17 cellular contexts compared by ENCODE assay signal in the genomic region with DNA sequence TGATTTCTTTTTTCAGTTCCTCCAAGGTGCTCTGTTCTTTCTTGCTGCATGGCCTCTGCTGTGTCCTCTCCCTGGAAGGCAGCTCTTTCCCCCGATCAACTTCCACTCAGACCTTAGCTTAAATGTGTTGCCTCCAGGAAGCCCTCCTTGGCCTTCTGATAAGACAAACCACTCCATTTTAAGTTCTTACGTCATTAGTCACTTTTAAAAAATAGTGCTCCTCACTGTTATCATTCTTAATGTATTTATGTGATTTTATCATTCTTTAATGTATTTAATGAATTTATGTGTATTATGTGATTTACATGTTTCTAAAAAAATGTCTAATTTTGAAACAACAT. TPM values are rescaled to one million over a fixed set of nuclear protein-coding genes. Genes with fewer than 3 reads are reported as not detected.
A peak's percentile ranks its signal among the peaks of the same experiment; 100 is the strongest.
DNase-seq lines count a peak whose midpoint lies in the region; TF ChIP-seq lines count a peak whose summit lies in the region.
"Had no signal": no experiment of that assay in that cellular context is flagged by ENCODE, and none has a peak within 500 bp of the region (broad histone marks: within the 10 kb centered on the region; RNA-seq: fewer than 3 reads in every experiment).

No MANE protein-coding gene starts in this region.

- no peaks in the 10 kb centered on the region for H3K27me3 Mint-ChIP-seq in mesothelial cell of epicardium (ENCODE audit: low read depth)

- H3K4me1 Mint-ChIP-seq in mesothelial cell of epicardium, result peaks cover 34% of the 10 kb centered on the region

- 58 to 71% methylated on average over 2 of the region's 2 CpGs for WGBS in testis, 2 donors

- no peak overlapping the region for H3K4me3 ChIP-seq in testis
- H3K4me3 ChIP-seq: HAP-1 had no signal

- H3K27me3 ChIP-seq in testis, result no peaks in the 10 kb centered on the region

- no peaks in the 10 kb centered on the region for H3K9me3 ChIP-seq in testis
- H3K9me3 ChIP-seq: HAP-1 had no signal

- H3K36me3 ChIP-seq in testis (ENCODE audit: low read depth, missing control alignments), result no peaks in the 10 kb centered on the region
- H3K36me3 ChIP-seq: HAP-1 had no signal

- H3K27ac Mint-ChIP-seq in mesothelial cell of epicardium, result peak overlapping the region; percentile 28
- H3K27ac Mint-ChIP-seq: activated naive CD4-positive, alpha-beta T cell treated with anti-CD3 and anti-CD28 coated beads, Interleukin-2, amount 50 U/mL, for 72 hours; WTC11 had no signal

- intact Hi-C loops in testis (cut with DNase I; ENCODE audit: low total_unique reads) (no loop called here), head of caudate nucleus (cut with DNase I) (no loop called here)

- H3K9me3 Mint-ChIP-seq in mesothelial cell of epicardium, result no peaks in the 10 kb centered on the region
- H3K9me3 Mint-ChIP-seq: activated naive CD4-positive, alpha-beta T cell treated with anti-CD3 and anti-CD28 coated beads, Interleukin-2, amount 50 U/mL, for 72 hours; CD8-positive, alpha-beta memory T cell; WTC11 had no signal

- H3K4me3 Mint-ChIP-seq in mesothelial cell of epicardium, result no peak overlapping the region
- H3K4me3 Mint-ChIP-seq: WTC11 had no signal

- H3K36me3 Mint-ChIP-seq in mesothelial cell of epicardium, result no peaks in the 10 kb centered on the region
- H3K36me3 Mint-ChIP-seq: activated naive CD4-positive, alpha-beta T cell treated with anti-CD3 and anti-CD28 coated beads, Interleukin-2, amount 50 U/mL, for 72 hours; CD8-positive, alpha-beta memory T cell; WTC11 had no signal

- TF ChIP-seq CTCF in VCaP (conservative IDR thresholded peaks at IDR 0.05), result no peak
- no peak for TF ChIP-seq CTCF in mesothelial cell of epicardium (IDR thresholded peaks at IDR 0.05; ENCODE audit: unreplicated experiment)
- no peak for TF ChIP-seq CTCF in testis (IDR thresholded peaks at IDR 0.05)

- peak; percentile 7 for TF ChIP-seq POLR2A in GM19099 (IDR thresholded peaks at IDR 0.05; ENCODE audit: extremely low read depth, insufficient read length, low read depth)
- no peak for TF ChIP-seq POLR2A in testis (IDR thresholded peaks at IDR 0.05)

- H3K27ac ChIP-seq in VCaP (peak overlapping the region; percentile 36; the same call in 1 of the 2 replicates), testis (peak overlapping the region; percentile 27 to 70)

- peaks cover 11% of the 10 kb centered on the region for H3K4me1 ChIP-seq in testis
- H3K4me1 ChIP-seq: HAP-1 had no signal

- no peak for DNase-seq in mesothelial cell of epicardium (ENCODE audit: low spot score in 2 of 2, unreplicated experiment in 2 of 2)
- no peak for DNase-seq in testis
- DNase-seq in activated CD4-positive, alpha-beta T cell treated with anti-CD3 and anti-CD28 coated beads, Interleukin-2, amount 50 U/mL, for 1 hour, result no peak
- DNase-seq in activated CD4-positive, alpha-beta T cell treated with anti-CD3 and anti-CD28 coated beads for 48 hours, result no peak
- DNase-seq in head of caudate nucleus, result no peak
- no peak for DNase-seq in SIG-M5 treated with dmso at 0.1 percent for 504 hours (lab: John Stamatoyannopoulos, UW; ENCODE audit: unreplicated experiment)
- DNase-seq: activated CD8-positive, alpha-beta memory T cell treated with anti-CD3 and anti-CD28 coated beads, Interleukin-2, amount 50 U/mL, for 4 hours; stimulated activated CD8-positive, alpha-beta memory T cell treated with anti-CD3 and anti-CD28 coated beads, Interleukin-4, amount 100 ng/mL, for 48 hours had no signal

RNA-seq across cellular contexts. Expression of a gene that starts 12.2 kb away (rescaled TPM):
- 40.3 to 44.2 TPM (median 43.0 TPM) in 3 replicates for total RNA-seq in mesothelial cell of epicardium
- total RNA-seq in testis, result 10 to 100 TPM; 42.4 to 68.4 TPM
- 92.4 TPM for polyA plus RNA-seq in testis (ENCODE audit: insufficient read depth, low read depth, low replicate concordance)

RNA-seq across cellular contexts. Expression of a gene that starts 15.6 kb away (rescaled TPM):
- not detected in 3 replicates for total RNA-seq in mesothelial cell of epicardium
- total RNA-seq in testis, result not detected
- not detected for polyA plus RNA-seq in testis (ENCODE audit: insufficient read depth, low read depth, low replicate concordance)
- total RNA-seq: activated naive CD4-positive, alpha-beta T cell treated with anti-CD3 and anti-CD28 coated beads, Interleukin-2, amount 50 U/mL, for 72 hours; cardiac septum; CD8-positive, alpha-beta memory T cell; frontal cortex; HT-29 had no signal
- polyA plus RNA-seq: CD8-positive, alpha-beta memory T cell had no signal
